15 cellular contexts compared by ENCODE assay signal in genomic region chr6:28206527-28207243, GRCh38. TPM values are rescaled to one million over a fixed set of nuclear protein-coding genes. Genes with fewer than 3 reads are reported as not detected.
DNase-seq lines count a peak whose midpoint lies in the region; ATAC-seq, FAIRE-seq and TF ChIP-seq lines count a peak whose summit lies in the region.
"Had no signal": no experiment of that assay in that cellular context is flagged by ENCODE, and none has a peak within 500 bp of the region (broad histone marks: within the 10 kb centered on the region; RNA-seq: fewer than 3 reads in every experiment).

No MANE protein-coding gene starts in this region.

- TF ChIP-seq POLR2A in K562 (conservative IDR thresholded peaks at IDR 0.05) (no peak), body of pancreas (IDR thresholded peaks at IDR 0.05) (no peak)

- H2BK120ac ChIP-seq in H9 (ENCODE audit: low read depth, low read length, poor library complexity, severe bottlenecking) = no peak overlapping the region

- no peak overlapping the region for H3T11ph ChIP-seq in H9 (ENCODE audit: low read length)

- peaks cover 6% of the 10 kb centered on the region for H3K23me2 ChIP-seq in H9 (ENCODE audit: insufficient read length, low read depth, low read length, poor library complexity, severe bottlenecking)

- H3K23ac ChIP-seq in H9 (ENCODE audit: insufficient read length, low read depth, low read length) = no peak overlapping the region

- H3K27me3 ChIP-seq in A673 (replicated peaks; ENCODE audit: insufficient read depth, low read depth, low read length, poor library complexity) (no peaks in the 10 kb centered on the region), H9 (ENCODE audit: insufficient read depth, low read length) (peaks cover 47% of the 10 kb centered on the region), K562 (ENCODE audit: control insufficient read depth in 2 of 2, insufficient read depth in 2 of 2, low read length in 2 of 2) (no peaks in the 10 kb centered on the region), body of pancreas (peaks cover 0 to 37% of the 10 kb centered on the region in 2 donors)
- H3K27me3 ChIP-seq in CD8-positive, alpha-beta memory T cell (ENCODE audit: insufficient read depth, low read length, poor library complexity, severe bottlenecking) = peaks cover 53% of the 10 kb centered on the region

- H3K9me3 Mint-ChIP-seq in H9 = peaks cover 0 to 5% of the 10 kb centered on the region in 2 experiments; a peak in 1 of 5 replicates
- peaks cover 19 to 45% (median 30%) of the 10 kb centered on the region in 5 donors for H3K9me3 Mint-ChIP-seq in CD8-positive, alpha-beta memory T cell

- H3K9ac ChIP-seq in H9 (ENCODE audit: extremely low read depth, insufficient read length, low read length) (no peak overlapping the region), K562 (ENCODE audit: insufficient read depth in 1 of 2, low read depth in 2 of 2, low read length in 2 of 2) (no peak overlapping the region)

- H3K9me3 ChIP-seq in A673 (ENCODE audit: low read depth, low read length, poor library complexity, severe bottlenecking) (no peaks in the 10 kb centered on the region), H9 (ENCODE audit: control insufficient read depth, low read depth, low read length) (no peaks in the 10 kb centered on the region), K562 (replicated peaks; ENCODE audit: control insufficient read depth, insufficient read depth, low read depth, low read length) (peaks cover 5% of the 10 kb centered on the region; the same call in 1 of the 2 replicates), mesodermal cell (ENCODE audit: control insufficient read depth, low read length) (peaks cover 6% of the 10 kb centered on the region), body of pancreas (no peaks in the 10 kb centered on the region)
- no peaks in the 10 kb centered on the region for H3K9me3 ChIP-seq in CD8-positive, alpha-beta memory T cell (ENCODE audit: low read length)

- H2BK12ac ChIP-seq in H9 (ENCODE audit: insufficient read length, low read depth, low read length) = no peak overlapping the region

- H3K27me3 Mint-ChIP-seq in H9 (ENCODE audit: low read depth) = peaks cover 97% of the 10 kb centered on the region
- peaks cover 70 to 84% of the 10 kb centered on the region in 2 donors for H3K27me3 Mint-ChIP-seq in CD8-positive, alpha-beta memory T cell

- H2AFZ ChIP-seq in H9 (ENCODE audit: low read length) (no peak overlapping the region), K562 (ENCODE audit: low read depth, low read length) (peak overlapping the region; percentile 35; the same call in 1 of the 2 replicates)

- BruUV-seq in A673 (replicated peaks; lab: Mats Ljungman, UMichigan) = no TSS peak
- no TSS peak for BruUV-seq in K562 (replicated peaks; lab: Mats Ljungman, UMichigan)

- no peak for FAIRE-seq in K562 (lab: Jason Lieb, UNC)
- FAIRE-seq: endometrium, GM12892 had no signal

- no peak for TF ChIP-seq EP300 in K562 (IDR thresholded peaks at IDR 0.05; ENCODE audit: low read length)

- H3K36me3 Mint-ChIP-seq in H9 (ENCODE audit: insufficient read depth in 1 of 3, low read depth in 3 of 3) = peaks cover 0 to 1% (median 0%) of the 10 kb centered on the region in 3 experiments; a peak in 1 of 7 replicates
- peaks cover 0 to 2% (median 0%) of the 10 kb centered on the region in 3 donors for H3K36me3 Mint-ChIP-seq in CD8-positive, alpha-beta memory T cell

- in situ Hi-C loops in K562 (cut with MboI) = no loop called here

- H2BK5ac ChIP-seq in H9 (ENCODE audit: insufficient read length, low read length) = no peak overlapping the region

- no peaks in the 10 kb centered on the region for H3K9me1 ChIP-seq in K562 (ENCODE audit: control insufficient read depth, insufficient read depth, low read length)

- H2BK20ac ChIP-seq in H9 (ENCODE audit: low read depth, low read length, poor library complexity, severe bottlenecking) = no peak overlapping the region

- H3K14ac ChIP-seq in H9 (ENCODE audit: insufficient read depth, low read length) = no peak overlapping the region

- H3K36me3 ChIP-seq in A673 (ENCODE audit: insufficient read depth, low read length, poor library complexity, severe bottlenecking) = no peaks in the 10 kb centered on the region
- no peaks in the 10 kb centered on the region for H3K36me3 ChIP-seq in K562 (ENCODE audit: control insufficient read depth, insufficient read depth, low read length)
- H3K36me3 ChIP-seq in mesodermal cell (ENCODE audit: control insufficient read depth, insufficient read depth, low read length) = no peaks in the 10 kb centered on the region
- no peaks in the 10 kb centered on the region for H3K36me3 ChIP-seq in CD8-positive, alpha-beta memory T cell (ENCODE audit: insufficient read depth, low read length)
- no peaks in the 10 kb centered on the region for H3K36me3 ChIP-seq in body of pancreas (replicated peaks in 1 of 2; ENCODE audit: insufficient read depth in 1 of 2, low read depth in 2 of 2)
- H3K36me3 ChIP-seq: tibial artery had no signal

- ATAC-seq in K562 = no peak
- ATAC-seq in HG03469 (IDR thresholded peaks at IDR 0.05; ENCODE audit: unreplicated experiment) = no peak
- ATAC-seq in body of pancreas = no peak

- peak overlapping the region; percentile 97 for H3K4me2 ChIP-seq in H9 (ENCODE audit: insufficient read depth, insufficient read length, low read length)
- H3K4me2 ChIP-seq in K562 (ENCODE audit: insufficient read depth, low read length) = no peak overlapping the region

- H4K20me1 ChIP-seq in H9 (ENCODE audit: control insufficient read depth, insufficient read depth, insufficient read length) (peaks cover 2% of the 10 kb centered on the region), K562 (replicated peaks; ENCODE audit: control insufficient read depth, insufficient read depth, low read length) (no peaks in the 10 kb centered on the region)

- H3K27ac Mint-ChIP-seq in H9 = no peak overlapping the region
- H3K27ac Mint-ChIP-seq in CD8-positive, alpha-beta memory T cell = no peak overlapping the region
- H3K27ac Mint-ChIP-seq: activated CD4-positive, alpha-beta T cell treated with anti-CD3 and anti-CD28 coated beads for 36 hours had no signal

- no peak for TF ChIP-seq RAD21 in K562 (CRISPR knock-in tag; conservative IDR thresholded peaks at IDR 0.05 in 1 of 2, IDR thresholded peaks at IDR 0.05 in 1 of 2)

- peaks cover 21 to 24% of the 10 kb centered on the region in 2 experiments for H3K4me1 Mint-ChIP-seq in H9
- H3K4me1 Mint-ChIP-seq in CD8-positive, alpha-beta memory T cell = peaks cover 22 to 31% (median 27%) of the 10 kb centered on the region in 3 donors

- no peak overlapping the region for H4K8ac ChIP-seq in H9 (replicated peaks; ENCODE audit: insufficient read length, low read depth, low read length)

- H3K4me3 ChIP-seq in A673 (ENCODE audit: low read depth, low read length, poor library complexity, severe bottlenecking) (peak overlapping the region; percentile 55), K562 (no peak overlapping the region), mesodermal cell (ENCODE audit: extremely low read depth, insufficient read depth, low read length, poor library complexity, severe bottlenecking) (peak overlapping the region; percentile 45), body of pancreas (no peak overlapping the region)
- H3K4me3 ChIP-seq in CD8-positive, alpha-beta memory T cell (ENCODE audit: low read length) = no peak overlapping the region

- H3K27ac ChIP-seq in A673 (ENCODE audit: low read depth, low read length, poor library complexity, severe bottlenecking) (no peak overlapping the region), H9 (ENCODE audit: insufficient read length, low read depth, low read length) (no peak overlapping the region), K562 (ENCODE audit: extremely low read depth, low read depth, low read length) (no peak overlapping the region), mesodermal cell (ENCODE audit: low read depth, low read length, severe bottlenecking) (no peak overlapping the region), body of pancreas (no peak overlapping the region)
- no peak overlapping the region for H3K27ac ChIP-seq in CD8-positive, alpha-beta memory T cell (ENCODE audit: low read depth, low read length)
- H3K27ac ChIP-seq: tibial artery had no signal

- H3K4ac ChIP-seq in H9 (ENCODE audit: low read depth, low read length) = no peak overlapping the region

- peak overlapping the region; percentile 76 to 96 for H3K4me3 Mint-ChIP-seq in H9
- no peak overlapping the region for H3K4me3 Mint-ChIP-seq in CD8-positive, alpha-beta memory T cell

- TF ChIP-seq CTCF in A673 (conservative IDR thresholded peaks at IDR 0.05; ENCODE audit: low read depth, low read length) (no peak), H9 (conservative IDR thresholded peaks at IDR 0.05) (no peak), K562 (IDR thresholded peaks at IDR 0.05 in 2 of 3, conservative IDR thresholded peaks at IDR 0.05 in 1 of 3; ENCODE audit: insufficient read depth in 2 of 3, low read depth in 1 of 3, low read length in 3 of 3) (no peak), body of pancreas (IDR thresholded peaks at IDR 0.05) (no peak)

- peaks cover 11% of the 10 kb centered on the region for H3K4me1 ChIP-seq in A673 (ENCODE audit: insufficient read depth, low read length, poor library complexity, severe bottlenecking)
- peaks cover 3% of the 10 kb centered on the region; the same call in 1 of the 2 replicates for H3K4me1 ChIP-seq in H9 (ENCODE audit: insufficient read depth, low read length)
- peaks cover 7% of the 10 kb centered on the region in 2 experiments for H3K4me1 ChIP-seq in K562 (replicated peaks in 1 of 2; ENCODE audit: control insufficient read depth in 2 of 2, insufficient read depth in 2 of 2, low read length in 2 of 2)
- no peaks in the 10 kb centered on the region for H3K4me1 ChIP-seq in mesodermal cell (ENCODE audit: control insufficient read depth, insufficient read depth, low read length, poor library complexity, severe bottlenecking)
- H3K4me1 ChIP-seq in CD8-positive, alpha-beta memory T cell (ENCODE audit: insufficient read depth, low read length) = peaks cover 7% of the 10 kb centered on the region
- H3K4me1 ChIP-seq in body of pancreas = no peaks in the 10 kb centered on the region

- H3K79me2 ChIP-seq in H9 (ENCODE audit: insufficient read depth, low read length) (no peaks in the 10 kb centered on the region), K562 (ENCODE audit: control insufficient read depth, insufficient read depth, low read length) (no peaks in the 10 kb centered on the region)

- CTCF ChIA-PET in A673 (lab: Charles Lee) = no interaction called here
- CTCF ChIA-PET in K562 (lab: Yijun Ruan, JAX; ENCODE audit: low intra/inter-chr PET ratio) = no interaction called here
- CTCF ChIA-PET in CD8-positive, alpha-beta memory T cell (lab: Charles Lee) = no interaction called here

- H4K91ac ChIP-seq in H9 (ENCODE audit: insufficient read length, low read depth, low read length) = no peak overlapping the region

- no peak overlapping the region for H3K56ac ChIP-seq in H9 (ENCODE audit: insufficient read length, low read depth, low read length)

- intact Hi-C loops in A673 (cut with micrococcal nuclease; ENCODE audit: unreplicated experiment) (loop anchor here (5.0 kb wide), 1 partner anchor 64 kb away; the partner anchor contains the start of gene ZKSCAN8), K562 (cut with micrococcal nuclease) (no loop called here), body of pancreas (cut with DNase I) (no loop called here)

- H3K79me1 ChIP-seq in H9 (ENCODE audit: insufficient read depth, low read depth, low read length, poor library complexity, severe bottlenecking) = no peaks in the 10 kb centered on the region

- no peak overlapping the region for H2AK5ac ChIP-seq in H9 (ENCODE audit: insufficient read length, low read length)

- POLR2A ChIA-PET in A673 (lab: Charles Lee; ENCODE audit: low non-redundant PET) = no interaction called here
- POLR2A ChIA-PET in K562 (lab: Yijun Ruan, JAX) = interaction anchor here (0.5 to 1.2 kb wide), 3 partner anchors 8 to 15 kb away, joined by 3 read pairs; no protein-coding TSS in a partner anchor
- POLR2A ChIA-PET in CD8-positive, alpha-beta memory T cell (lab: Charles Lee) = no interaction called here

- no peak overlapping the region for H2BK15ac ChIP-seq in H9 (ENCODE audit: low read depth, low read length)

- DNase-seq in A673 (ENCODE audit: low spot score) = no peak
- peak; percentile 36 for DNase-seq in H9
- no peak for DNase-seq in K562 (ENCODE audit: extremely low read depth in 1 of 4, low spot score in 3 of 4)
- no peak for DNase-seq in NCI-H226
- DNase-seq in CD8-positive, alpha-beta memory T cell = no peak
- no peak for DNase-seq in body of pancreas
- DNase-seq: CD4-positive, alpha-beta memory T cell; NCI-H2171 treated with DMSO at 0.1 percent for 48 hours; Right ventricle myocardium superior; tibial artery had no signal

- H4K5ac ChIP-seq in H9 (ENCODE audit: insufficient read length, low read depth, low read length) = no peak overlapping the region

- no CpG with 5 or more reads among the region's 10 CpGs for WGBS in H9 (ENCODE audit: extremely low coverage, insufficient read length, low lambda C conversion rate)
- 71% methylated on average over 10 of the region's 10 CpGs for WGBS in K562 (ENCODE audit: insufficient coverage, low coverage, missing lambda C conversion rate)
- 0 to 10% methylated on average over 2 to 4 of the region's 10 CpGs for WGBS in mesodermal cell (ENCODE audit: insufficient coverage in 2 of 2), 2 experiments
- WGBS in body of pancreas, 2 donors = 18 to 19% methylated on average over 10 of the region's 10 CpGs

- no peak overlapping the region for H3K18ac ChIP-seq in H9 (ENCODE audit: insufficient read length, low read depth, low read length)

RNA-seq across cellular contexts. Expression of gene ZSCAN9, which starts 18.4 kb away (rescaled TPM):
- total RNA-seq in A673 (2021) (13.3 and 15.1 TPM in 2 replicates), H9 (2021) (11.5 and 12.7 TPM in 2 replicates), K562 (2014; rRNA removed) (18.4 and 19.0 TPM in 2 replicates), K562 (2014; rRNA removed; fragmentation: Illumina TruSeq; extraction: Trizol) (31.4 and 37.4 TPM in 2 replicates), K562 (2015; rRNA removed; fragmentation: Illumina TruSeq; extraction: Trizol) (26.0 and 28.7 TPM in 2 replicates), K562 (2021) (19.0 and 22.3 TPM in 2 replicates), body of pancreas (10 to 100 TPM in 1 of 2 donors, 1 to 10 TPM in 1; 9.1 to 10.9 TPM)
- total RNA-seq in K562 (2011; cell fraction: chromatin; rRNA removed; ENCODE audit: low replicate concordance) = 65.9 and 101 TPM in 2 replicates
- 43.7 and 45.8 TPM in 2 replicates for total RNA-seq in K562 (2011; cell fraction: nucleolus; rRNA removed)
- total RNA-seq in K562 (2011; cell fraction: nucleoplasm; rRNA removed) = 68.6 and 101 TPM in 2 replicates
- polyA plus RNA-seq in K562 (2011; rRNA removed) (48.9 and 59.9 TPM in 2 replicates), K562 (2014; fragmentation: Illumina TruSeq; extraction: Trizol) (31.8 and 32.5 TPM in 2 replicates), K562 (2014; fragmentation: Nextera tagmentation; extraction: Ambion mirVana) (10 to 100 TPM; 18.8 to 20.0 TPM), K562 (2014; rRNA removed) (30.4 and 35.2 TPM in 2 replicates)
- polyA plus RNA-seq in K562 (2011; cell fraction: cytosol; rRNA removed) = 16.3 and 40.6 TPM in 2 replicates
- 55.3 and 65.2 TPM in 2 replicates for polyA plus RNA-seq in K562 (2011; cell fraction: nucleus; rRNA removed)
- polyA plus RNA-seq in K562 (2012) = 15.5 and 25.6 TPM in 2 replicates
- polyA minus RNA-seq in K562 (2011; rRNA and poly(A)+ RNA removed) = 49.6 and 64.4 TPM in 2 replicates
- polyA minus RNA-seq in K562 (2011; cell fraction: cytosol; rRNA and poly(A)+ RNA removed) = 10.6 and 10.9 TPM in 2 replicates
- polyA minus RNA-seq in K562 (2011; cell fraction: nucleus; rRNA and poly(A)+ RNA removed) = 28.3 and 55.3 TPM in 2 replicates
- 19.7 TPM for polyA plus RNA-seq in mesodermal cell (2013, experiment 1 of 2)
- 19.7 TPM for polyA plus RNA-seq in mesodermal cell (2013, experiment 2 of 2)
- 1 to 10 TPM; 5.0 to 6.8 TPM for total RNA-seq in CD8-positive, alpha-beta memory T cell
- 4.7 TPM for polyA plus RNA-seq in CD8-positive, alpha-beta memory T cell

RNA-seq across cellular contexts. Expression of gene ZKSCAN4, which starts 45.4 kb away (rescaled TPM):
- total RNA-seq in A673 (2021) (6.4 and 6.6 TPM in 2 replicates), H9 (2021) (8.2 and 8.8 TPM in 2 replicates), K562 (2014; rRNA removed) (3.8 and 4.7 TPM in 2 replicates), K562 (2014; rRNA removed; fragmentation: Illumina TruSeq; extraction: Trizol) (5.0 and 5.9 TPM in 2 replicates), K562 (2015; rRNA removed; fragmentation: Illumina TruSeq; extraction: Trizol) (5.3 and 6.4 TPM in 2 replicates), K562 (2021) (4.2 and 5.1 TPM in 2 replicates), body of pancreas (1 to 10 TPM; 2.3 to 2.6 TPM)
- total RNA-seq in K562 (2011; cell fraction: chromatin; rRNA removed; ENCODE audit: low replicate concordance) = 4.0 and 6.2 TPM in 2 replicates
- total RNA-seq in K562 (2011; cell fraction: nucleolus; rRNA removed) = 4.7 and 5.1 TPM in 2 replicates
- 3.3 and 4.5 TPM in 2 replicates for total RNA-seq in K562 (2011; cell fraction: nucleoplasm; rRNA removed)
- polyA plus RNA-seq in K562 (2011; rRNA removed) (4.6 and 5.3 TPM in 2 replicates), K562 (2014; fragmentation: Illumina TruSeq; extraction: Trizol) (4.9 and 5.0 TPM in 2 replicates), K562 (2014; fragmentation: Nextera tagmentation; extraction: Ambion mirVana) (1 to 10 TPM; 1.2 to 1.6 TPM), K562 (2014; rRNA removed) (4.1 and 4.7 TPM in 2 replicates)
- 1.4 and 2.2 TPM in 2 replicates for polyA plus RNA-seq in K562 (2011; cell fraction: cytosol; rRNA removed)
- 4.4 and 4.9 TPM in 2 replicates for polyA plus RNA-seq in K562 (2011; cell fraction: nucleus; rRNA removed)
- polyA plus RNA-seq in K562 (2012) = 3.3 and 3.6 TPM in 2 replicates
- polyA minus RNA-seq in K562 (2011; rRNA and poly(A)+ RNA removed) = 5.1 and 8.8 TPM in 2 replicates
- 2.2 and 2.8 TPM in 2 replicates for polyA minus RNA-seq in K562 (2011; cell fraction: cytosol; rRNA and poly(A)+ RNA removed)
- 3.0 and 4.8 TPM in 2 replicates for polyA minus RNA-seq in K562 (2011; cell fraction: nucleus; rRNA and poly(A)+ RNA removed)
- 7.4 TPM for polyA plus RNA-seq in mesodermal cell (2013, experiment 1 of 2)
- polyA plus RNA-seq in mesodermal cell (2013, experiment 2 of 2) = 6.3 TPM
- 1 to 10 TPM; 5.6 to 6.3 TPM for total RNA-seq in CD8-positive, alpha-beta memory T cell
- polyA plus RNA-seq in CD8-positive, alpha-beta memory T cell = 5.8 TPM

RNA-seq across cellular contexts. Expression of gene NKAPL, which starts 52.4 kb away (rescaled TPM):
- total RNA-seq in A673 (2021) = not detected in 2 replicates
- 0.13 TPM in 1 of 2 replicates, not detected in the other for total RNA-seq in H9 (2021)
- not detected in 2 replicates for total RNA-seq in K562 (2011; cell fraction: chromatin; rRNA removed; ENCODE audit: low replicate concordance)
- not detected in 2 replicates for total RNA-seq in K562 (2011; cell fraction: nucleolus; rRNA removed)
- not detected in 2 replicates for total RNA-seq in K562 (2011; cell fraction: nucleoplasm; rRNA removed)
- not detected in 2 replicates for total RNA-seq in K562 (2014; rRNA removed)
- not detected in 2 replicates for total RNA-seq in K562 (2014; rRNA removed; fragmentation: Illumina TruSeq; extraction: Trizol)
- not detected in 2 replicates for total RNA-seq in K562 (2015; rRNA removed; fragmentation: Illumina TruSeq; extraction: Trizol)
- total RNA-seq in K562 (2021) = not detected in 2 replicates
- polyA plus RNA-seq in K562 (2011; rRNA removed) = not detected in 2 replicates
- polyA plus RNA-seq in K562 (2011; cell fraction: cytosol; rRNA removed) = not detected in 2 replicates
- polyA plus RNA-seq in K562 (2011; cell fraction: nucleus; rRNA removed) = not detected in 2 replicates
- polyA plus RNA-seq in K562 (2012) = 0.06 TPM in 1 of 2 replicates, not detected in the other
- not detected in 2 replicates for polyA plus RNA-seq in K562 (2014; fragmentation: Illumina TruSeq; extraction: Trizol)
- not detected for polyA plus RNA-seq in K562 (2014; fragmentation: Nextera tagmentation; extraction: Ambion mirVana)
- polyA plus RNA-seq in K562 (2014; rRNA removed) = not detected in 2 replicates
- polyA minus RNA-seq in K562 (2011; rRNA and poly(A)+ RNA removed) = not detected in 2 replicates
- polyA minus RNA-seq in K562 (2011; cell fraction: cytosol; rRNA and poly(A)+ RNA removed) = not detected in 2 replicates
- not detected in 2 replicates for polyA minus RNA-seq in K562 (2011; cell fraction: nucleus; rRNA and poly(A)+ RNA removed)
- not detected for polyA plus RNA-seq in mesodermal cell (2013, experiment 1 of 2)
- not detected for polyA plus RNA-seq in mesodermal cell (2013, experiment 2 of 2)
- under 1 TPM; 0.22 TPM for total RNA-seq in CD8-positive, alpha-beta memory T cell
- not detected for polyA plus RNA-seq in CD8-positive, alpha-beta memory T cell
- under 1 TPM in 1 of 2 donors, not detected in 1; 0.52 TPM for total RNA-seq in body of pancreas

Comparison
In these comparisons a context has a peak if more than half of its experiments do, and no peak if none do; other contexts are left out.
1. H3K4me3 ChIP-seq: peak in A673 (single experiment) and mesodermal cell (single experiment); none in K562 (single experiment), CD8-positive, alpha-beta memory T cell (single experiment) and body of pancreas (0 of 2).
2. H3K4me3 Mint-ChIP-seq: peak in H9 (2 of 2); none in CD8-positive, alpha-beta memory T cell (0 of 7).